ENCODE assay signal across 26 cellular contexts in the genomic region with DNA sequence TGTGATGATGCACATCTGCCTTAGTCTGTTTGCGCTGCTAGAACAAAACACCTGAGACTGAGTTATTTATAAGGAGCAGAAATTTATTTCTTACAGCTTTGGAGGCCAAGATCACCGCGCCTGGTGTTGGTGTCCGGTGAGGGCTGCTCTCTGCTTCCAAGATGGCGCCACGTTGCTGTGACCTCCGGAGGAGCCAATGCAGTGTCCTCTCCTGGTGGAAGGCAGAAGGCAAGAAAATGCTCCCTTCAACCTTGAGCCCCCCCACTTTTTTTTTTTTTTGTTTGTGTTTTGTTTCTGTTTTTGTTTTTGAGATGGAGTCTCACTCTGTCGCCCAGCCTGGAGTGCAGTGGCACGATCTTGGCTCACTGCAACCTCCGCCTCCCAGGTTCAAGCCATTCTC.
"Had no signal": no experiment of that assay in that cellular context is flagged by ENCODE, and none has a peak within 500 bp of the region (broad histone marks: within the 10 kb centered on the region; RNA-seq: fewer than 3 reads in every experiment).

No MANE protein-coding gene starts in this region.

- H3K9ac ChIP-seq: parathyroid adenoma had no signal

- H3K4me1 ChIP-seq: parathyroid adenoma, psoas muscle, right lobe of liver, sigmoid colon, stomach, thyroid gland, tibial nerve, upper lobe of left lung, vagina had no signal

- H3K79me2 ChIP-seq: parathyroid adenoma had no signal

- H3K27me3 ChIP-seq: neutrophil, right lobe of liver, sigmoid colon, thyroid gland, tibial nerve, upper lobe of left lung, vagina had no signal

- H3K4me3 ChIP-seq: psoas muscle, right lobe of liver, sigmoid colon, stomach, thoracic aorta, thyroid gland, tibial nerve, upper lobe of left lung, vagina had no signal

- H3K9me3 ChIP-seq: neutrophil, psoas muscle, right lobe of liver, sigmoid colon, stomach, thoracic aorta, thyroid gland, tibial nerve, upper lobe of left lung, vagina had no signal

- H3K36me3 ChIP-seq: neutrophil, right lobe of liver, sigmoid colon, stomach, thoracic aorta, thyroid gland, tibial nerve, upper lobe of left lung, vagina had no signal

- H3K27ac ChIP-seq: neutrophil, parathyroid adenoma, psoas muscle, right lobe of liver, sigmoid colon, stomach, thoracic aorta, thyroid gland, tibial nerve, upper lobe of left lung, vagina had no signal

- H2AFZ ChIP-seq: parathyroid adenoma had no signal

- DNase-seq: naive thymus-derived CD8-positive, alpha-beta T cell; nephron progenitor cell; nucleus accumbens; posterior cingulate gyrus; psoas muscle; right cardiac atrium; right lobe of liver; sigmoid colon; small intestine; stimulated activated CD4-positive, alpha-beta T cell treated with anti-CD3 and anti-CD28 coated beads, Interleukin-15, amount 100 ng/mL, for 24 hours; stimulated activated CD4-positive, alpha-beta T cell treated with anti-CD3 and anti-CD28 coated beads, Interleukin-2, amount 100 ng/mL, for 24 hours; stimulated activated CD4-positive, alpha-beta T cell treated with anti-CD3 and anti-CD28 coated beads, Interleukin-2, amount 100 ng/mL, for 48 hours; stimulated activated CD4-positive, alpha-beta T cell treated with anti-CD3 and anti-CD28 coated beads, Interleukin-4, amount 100 ng/mL, for 24 hours; stimulated activated naive B cell treated with anti-CD40 and anti-IgM and Interleukin-4, amounts not matched to agents 10 μg/mL and 1 μg/mL and 100 μg/mL, for 72 hours; stimulated activated naive CD4-positive, alpha-beta T cell treated with Interleukin-2 at 50 U/mL for 16 hours; stomach; thyroid gland; upper lobe of left lung had no signal

- ATAC-seq: naive thymus-derived CD8-positive, alpha-beta T cell; natural killer cell treated with Interleukin-12 subunit alpha and Interleukin-12 subunit beta and Interleukin-15 and Interleukin-18, amount 100 ng/mL, for 72 hours; psoas muscle; right cardiac atrium; right lobe of liver; stimulated activated effector memory CD8-positive, alpha-beta T cell treated with anti-CD3 and anti-CD28 coated beads, Interleukin-12 subunit alpha, Interleukin-12 subunit beta, amount 100 ng/mL, for 72 hours; stimulated activated naive B cell treated with anti-CD40 and anti-IgM and Interleukin-4, amounts not matched to agents 10 μg/mL and 1 μg/mL and 100 μg/mL, for 72 hours had no signal

- FAIRE-seq: small intestine, urothelium cell line had no signal
